In genomic region chr6:32692019-32692418, GRCh38 we compare ENCODE assay signal across 8 cellular contexts. TPM values are rescaled to one million over a fixed set of nuclear protein-coding genes. Genes with fewer than 3 reads are reported as not detected.
DNase-seq lines count a peak whose midpoint lies in the region; ATAC-seq, FAIRE-seq and TF ChIP-seq lines count a peak whose summit lies in the region.

No MANE protein-coding gene starts in this region.

- H3K9ac ChIP-seq in kidney (ENCODE audit: low read length in 2 of 2) = no peak overlapping the region

- no peaks in the 10 kb centered on the region for H3K36me3 ChIP-seq in MG63
- H3K36me3 ChIP-seq in kidney (ENCODE audit: control insufficient read depth in 1 of 2, insufficient read depth in 2 of 2, low read length in 2 of 2) = no peaks in the 10 kb centered on the region
- H3K36me3 ChIP-seq in stomach = no peaks in the 10 kb centered on the region

- no peak for TF ChIP-seq EP300 in stomach (IDR thresholded peaks at IDR 0.05)

- DNase-seq in DMS53 (lab: John Stamatoyannopoulos, UW) = peak; percentile 89
- peak; percentile 3 for DNase-seq in MG63
- DNase-seq in activated T-cell treated with anti-CD3 and anti-CD28 coated beads for 4 hours = peak; percentile 47
- DNase-seq in kidney = no peak
- DNase-seq in stomach = peak; percentile 43
- DNase-seq in NCI-H2196 (lab: John Stamatoyannopoulos, UW; ENCODE audit: unreplicated experiment) = no peak
- no peak for DNase-seq in DMS114 treated with DMSO at 0.1 percent for 48 hours (lab: John Stamatoyannopoulos, UW; ENCODE audit: unreplicated experiment)

- peak; percentile 37 for FAIRE-seq in kidney (lab: Jason Lieb, UNC)

- TF ChIP-seq CTCF in kidney (IDR thresholded peaks at IDR 0.05; ENCODE audit: borderline replicate concordance, extremely low read depth, insufficient read depth) (peak; percentile 48), stomach (IDR thresholded peaks at IDR 0.05) (peak in 4 of 7 experiments; percentile 20 to 40 (median 26))

- WGBS in stomach, 5 donors = 0 to 4% (median 2%) methylated on average over 1 of the region's 1 CpG

- H3K27me3 ChIP-seq in MG63 (peaks cover 6% of the 10 kb centered on the region), stomach (peaks cover 0 to 12% (median 0%) of the 10 kb centered on the region in 3 donors)

- H3K4me3 ChIP-seq in MG63 (no peak overlapping the region), kidney (ENCODE audit: low read length in 2 of 2) (no peak overlapping the region), stomach (no peak overlapping the region)

- no peaks in the 10 kb centered on the region for H3K4me1 ChIP-seq in kidney (ENCODE audit: control insufficient read depth in 1 of 2, insufficient read depth in 1 of 2, low read depth in 1 of 2, low read length in 2 of 2)
- no peaks in the 10 kb centered on the region for H3K4me1 ChIP-seq in stomach

- H3K27ac ChIP-seq in kidney (ENCODE audit: low read depth in 2 of 2, low read length in 2 of 2) = no peak overlapping the region
- H3K27ac ChIP-seq in stomach = no peak overlapping the region

- no peak for ATAC-seq in GM18505 (IDR thresholded peaks at IDR 0.05; ENCODE audit: unreplicated experiment)

- no peak for TF ChIP-seq POLR2A in stomach (IDR thresholded peaks at IDR 0.05)
- no peak for TF ChIP-seq POLR2A in GM18505 (IDR thresholded peaks at IDR 0.05; ENCODE audit: borderline replicate concordance, extremely low read depth, insufficient read depth, insufficient read length)

- intact Hi-C loops in kidney (cut with DNase I) (no loop called here), stomach (cut with DNase I; ENCODE audit: low total_unique reads) (no loop called here)

- H3K9me3 ChIP-seq in MG63 (no peaks in the 10 kb centered on the region), kidney (ENCODE audit: control insufficient read depth in 1 of 2, low read length in 2 of 2) (no peaks in the 10 kb centered on the region), stomach (no peaks in the 10 kb centered on the region)

RNA-seq across cellular contexts. Expression of gene HLA-DQB1, which starts 25.6 kb away (rescaled TPM):
- total RNA-seq in MG63 (2014; rRNA removed; shearing (Covaris generic); ENCODE audit: low replicate concordance) = not detected in 2 replicates
- total RNA-seq in kidney (13.8 TPM), stomach (10 to 100 TPM in 1 of 5 donors, 1 to 10 TPM in 2, not detected in 2; 2.0 to 16.8 (median 4.5) TPM)
- polyA plus RNA-seq in kidney (ENCODE audit: insufficient read depth, low read depth, low replicate concordance) (48.0 TPM), stomach (10 to 100 TPM; 26.0 to 94.5 (median 31.8) TPM)

RNA-seq across cellular contexts. Expression of gene HLA-DQA2, which starts 49.2 kb away (rescaled TPM):
- not detected in 2 replicates for total RNA-seq in MG63 (2014; rRNA removed; shearing (Covaris generic); ENCODE audit: low replicate concordance)
- 6.4 TPM for total RNA-seq in kidney
- 10.0 TPM for polyA plus RNA-seq in kidney (ENCODE audit: insufficient read depth, low read depth, low replicate concordance)
- 1 to 10 TPM in 1 of 5 donors, not detected in 4; 3.3 TPM for total RNA-seq in stomach
- under 1 TPM in 1 of 3 donors, not detected in 2; 0.23 TPM for polyA plus RNA-seq in stomach

RNA-seq across cellular contexts. Expression of gene HLA-DQA1, which starts 54.8 kb away (rescaled TPM):
- not detected in 2 replicates for total RNA-seq in MG63 (2014; rRNA removed; shearing (Covaris generic); ENCODE audit: low replicate concordance)
- total RNA-seq in kidney (63.5 TPM), stomach (1 to 10 TPM in 2 of 5 donors, not detected in 3; 1.1 to 6.4 TPM)
- polyA plus RNA-seq in kidney (ENCODE audit: insufficient read depth, low read depth, low replicate concordance) (29.6 TPM), stomach (10 to 100 TPM in 2 of 3 donors, 1 to 10 TPM in 1; 5.0 to 16.2 (median 12.5) TPM)

Comparison
In these comparisons a context has a peak if more than half of its experiments do, and no peak if none do; other contexts are left out.
1. DNase-seq: peak in DMS53 (single experiment), MG63 (single experiment), activated T-cell treated with anti-CD3 and anti-CD28 coated beads for 4 hours (single experiment) and stomach (single experiment); none in kidney (single experiment), NCI-H2196 (single experiment) and DMS114 treated with DMSO at 0.1 percent for 48 hours (single experiment).